ENCODE assay signal across 12 cellular contexts in the genomic region with DNA sequence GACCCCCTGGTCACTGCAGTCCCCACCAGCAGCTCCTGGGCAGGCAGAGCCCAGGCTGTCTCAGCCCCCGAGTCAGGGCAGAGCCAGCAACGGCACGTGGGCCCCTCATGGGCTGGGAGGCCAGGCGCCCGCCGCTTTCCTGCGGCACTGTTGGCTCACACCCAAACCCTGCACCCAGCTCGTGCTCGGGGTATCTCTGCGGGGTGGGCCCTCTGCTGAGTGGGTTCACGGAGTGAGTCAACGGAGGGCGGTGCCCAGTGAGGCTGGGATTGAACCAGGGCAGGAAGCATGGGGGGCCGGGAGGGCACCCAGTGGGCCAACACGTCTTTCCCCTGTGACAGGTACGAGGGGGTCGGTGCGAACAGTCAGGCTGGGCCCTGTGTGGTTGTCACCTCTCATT. TPM values are rescaled to one million over a fixed set of nuclear protein-coding genes. Genes with fewer than 3 reads are reported as not detected.
DNase-seq lines count a peak whose midpoint lies in the region; ATAC-seq and TF ChIP-seq lines count a peak whose summit lies in the region.
"Had no signal": no experiment of that assay in that cellular context is flagged by ENCODE, and none has a peak within 500 bp of the region (broad histone marks: within the 10 kb centered on the region; RNA-seq: fewer than 3 reads in every experiment).

No MANE protein-coding gene starts in this region.

- no peak overlapping the region for H3K4me2 ChIP-seq in SK-N-SH

- no peaks in the 10 kb centered on the region for H3K27me3 ChIP-seq in SK-N-SH (ENCODE audit: insufficient read depth)

- TF ChIP-seq EP300 in SK-N-SH (IDR thresholded peaks at IDR 0.05; ENCODE audit: borderline replicate concordance in 1 of 2, low read depth in 1 of 2, low read length in 1 of 2), result no peak

- no peak for TF ChIP-seq CTCF in SK-N-SH (IDR thresholded peaks at IDR 0.05)

- POLR2A ChIA-PET in SK-N-SH (lab: Yijun Ruan, JAX), result no interaction called here

- no peaks in the 10 kb centered on the region for H3K9me2 ChIP-seq in SK-N-SH

- no peaks in the 10 kb centered on the region for H3K36me3 ChIP-seq in SK-N-SH (replicated peaks in 1 of 2; ENCODE audit: control insufficient read depth in 1 of 2, insufficient read depth in 2 of 2, low read length in 1 of 2)

- H3K27ac ChIP-seq in SK-N-SH (ENCODE audit: low read depth in 2 of 2, low read length in 1 of 2), result no peak overlapping the region

- no peak for TF ChIP-seq RAD21 in SK-N-SH (IDR thresholded peaks at IDR 0.05; ENCODE audit: low read length)

- H3K4me3 ChIP-seq in SK-N-SH (ENCODE audit: low read depth in 2 of 2, low read length in 1 of 2), result no peak overlapping the region

- H2AFZ ChIP-seq in SK-N-SH (ENCODE audit: low read depth), result no peak overlapping the region

- no peaks in the 10 kb centered on the region for H4K20me1 ChIP-seq in SK-N-SH (ENCODE audit: insufficient read depth)

- 86% methylated on average over 18 of the region's 18 CpGs for WGBS in SK-N-SH (ENCODE audit: low lambda C conversion rate)

- no peak overlapping the region for H3K9ac ChIP-seq in SK-N-SH

- DNase-seq in Daoy (ENCODE audit: low read depth) (peak; percentile 69), left ventricle myocardium superior (peak; percentile 55), SK-N-SH (no peak)
- peak; percentile 89 for DNase-seq in activated CD8-positive, alpha-beta memory T cell treated with anti-CD3 and anti-CD28 coated beads, Interleukin-2, amount 50 U/mL, for 48 hours
- DNase-seq in stimulated activated CD8-positive, alpha-beta memory T cell treated with anti-CD3 and anti-CD28 coated beads, Interleukin-2, amount 100 ng/mL, for 1 hour (ENCODE audit: low read depth in 2 of 2), result peak; percentile 64 to 71
- DNase-seq: DMS79, NCI-H2107 had no signal

- no peaks in the 10 kb centered on the region for H3K9me3 ChIP-seq in SK-N-SH

- no peaks in the 10 kb centered on the region for H3K79me2 ChIP-seq in SK-N-SH (ENCODE audit: insufficient read depth)

- intact Hi-C loops in left ventricle myocardium superior (cut with micrococcal nuclease), result no loop called here

- ATAC-seq in left ventricle myocardium superior (peak; percentile 22), GM21786 (IDR thresholded peaks at IDR 0.05; ENCODE audit: unreplicated experiment) (no peak), HG02798 (IDR thresholded peaks at IDR 0.05; ENCODE audit: poor library complexity, unreplicated experiment) (no peak), GM21825 (IDR thresholded peaks at IDR 0.05; ENCODE audit: unreplicated experiment) (no peak)

- CTCF ChIA-PET in SK-N-SH (lab: Yijun Ruan, JAX), result interaction anchor here (1.4 kb wide), 1 partner anchor 17 kb away, joined by 6 read pairs; no protein-coding TSS in a partner anchor

- H3K4me1 ChIP-seq in SK-N-SH (ENCODE audit: control insufficient read depth in 1 of 2, insufficient read depth in 2 of 2, low read depth in 1 of 2, low read length in 1 of 2), result peaks cover 0 to 5% of the 10 kb centered on the region in 2 experiments; a peak in 1 of 4 replicates

- H3F3A ChIP-seq in SK-N-SH (replicated peaks; ENCODE audit: insufficient read depth), result peaks cover 3% of the 10 kb centered on the region

TF ChIP-seq in SK-N-SH, 30 proteins besides CTCF, POLR2A, EP300 and RAD21:
- TF ChIP-seq, protein P1, sequence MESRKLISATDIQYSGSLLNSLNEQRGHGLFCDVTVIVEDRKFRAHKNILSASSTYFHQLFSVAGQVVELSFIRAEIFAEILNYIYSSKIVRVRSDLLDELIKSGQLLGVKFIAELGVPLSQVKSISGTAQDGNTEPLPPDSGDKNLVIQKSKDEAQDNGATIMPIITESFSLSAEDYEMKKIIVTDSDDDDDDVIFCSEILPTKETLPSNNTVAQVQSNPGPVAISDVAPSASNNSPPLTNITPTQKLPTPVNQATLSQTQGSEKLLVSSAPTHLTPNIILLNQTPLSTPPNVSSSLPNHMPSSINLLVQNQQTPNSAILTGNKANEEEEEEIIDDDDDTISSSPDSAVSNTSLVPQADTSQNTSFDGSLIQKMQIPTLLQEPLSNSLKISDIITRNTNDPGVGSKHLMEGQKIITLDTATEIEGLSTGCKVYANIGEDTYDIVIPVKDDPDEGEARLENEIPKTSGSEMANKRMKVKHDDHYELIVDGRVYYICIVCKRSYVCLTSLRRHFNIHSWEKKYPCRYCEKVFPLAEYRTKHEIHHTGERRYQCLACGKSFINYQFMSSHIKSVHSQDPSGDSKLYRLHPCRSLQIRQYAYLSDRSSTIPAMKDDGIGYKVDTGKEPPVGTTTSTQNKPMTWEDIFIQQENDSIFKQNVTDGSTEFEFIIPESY (IDR thresholded peaks at IDR 0.05; ENCODE audit: borderline replicate concordance, low read depth), result no peak
- no peak for TF ChIP-seq EZH2phosphoT487 (IDR thresholded peaks at IDR 0.05; ENCODE audit: borderline replicate concordance, low read depth)
- TF ChIP-seq TEAD4 (IDR thresholded peaks at IDR 0.05; ENCODE audit: borderline replicate concordance, insufficient read depth), result no peak

RNA-seq across cellular contexts. Expression of a gene that starts 28.9 kb away (rescaled TPM):
- 1.3 and 5.9 TPM in 2 replicates for total RNA-seq in Daoy (2014; rRNA removed; shearing (Covaris generic))
- 10.2 TPM for total RNA-seq in left ventricle myocardium superior
- 3.2 and 5.4 TPM in 2 replicates for polyA plus RNA-seq in SK-N-SH (2012; rRNA removed)
- polyA plus RNA-seq in SK-N-SH (2012; cell fraction: cytosol; rRNA removed), result 2.0 and 2.8 TPM in 2 replicates
- 8.1 and 8.6 TPM in 2 replicates for polyA plus RNA-seq in SK-N-SH (2012; cell fraction: nucleus; rRNA removed)

RNA-seq across cellular contexts. Expression of a gene that starts 49.2 kb away (rescaled TPM):
- total RNA-seq in Daoy (2014; rRNA removed; shearing (Covaris generic)), result 50.1 and 50.2 TPM in 2 replicates
- 20.6 TPM for total RNA-seq in left ventricle myocardium superior
- polyA plus RNA-seq in SK-N-SH (2012; rRNA removed), result 63.1 and 65.4 TPM in 2 replicates
- polyA plus RNA-seq in SK-N-SH (2012; cell fraction: cytosol; rRNA removed), result 20.4 and 32.7 TPM in 2 replicates
- 341 and 380 TPM in 2 replicates for polyA plus RNA-seq in SK-N-SH (2012; cell fraction: nucleus; rRNA removed)

RNA-seq across cellular contexts. Expression of a gene that starts 49.7 kb away (rescaled TPM):
- total RNA-seq in Daoy (2014; rRNA removed; shearing (Covaris generic)), result 8.9 and 11.5 TPM in 2 replicates
- total RNA-seq in left ventricle myocardium superior, result 9.6 TPM
- 7.6 TPM in 2 replicates for polyA plus RNA-seq in SK-N-SH (2012; rRNA removed)
- 6.4 and 7.5 TPM in 2 replicates for polyA plus RNA-seq in SK-N-SH (2012; cell fraction: cytosol; rRNA removed)
- 15.5 and 19.8 TPM in 2 replicates for polyA plus RNA-seq in SK-N-SH (2012; cell fraction: nucleus; rRNA removed)

RNA-seq across cellular contexts. Expression of a gene that starts 57.4 kb away (rescaled TPM):
- total RNA-seq in Daoy (2014; rRNA removed; shearing (Covaris generic)), result not detected in 2 replicates
- not detected for total RNA-seq in left ventricle myocardium superior
- polyA plus RNA-seq in SK-N-SH (2012; rRNA removed), result 0.06 and 0.10 TPM in 2 replicates
- 0.03 TPM in 1 of 2 replicates, not detected in the other for polyA plus RNA-seq in SK-N-SH (2012; cell fraction: cytosol; rRNA removed)
- polyA plus RNA-seq in SK-N-SH (2012; cell fraction: nucleus; rRNA removed), result 0.38 and 0.48 TPM in 2 replicates
- total RNA-seq: astrocyte, glomerular endothelial cell had no signal
